In genomic region chr19:52398091-52398461, GRCh38 we compare ENCODE assay signal across 8 cellular contexts.
A peak's percentile ranks its signal among the peaks of the same experiment; 100 is the strongest.
DNase-seq lines count a peak whose midpoint lies in the region; ATAC-seq and TF ChIP-seq lines count a peak whose summit lies in the region.

No MANE protein-coding gene starts in this region.

- DNase-seq in ELR (ENCODE audit: low read depth) (peak; percentile 30), amniotic epithelial cell (ENCODE audit: low read depth) (peak; percentile 14), iPS-NIHi7 (ENCODE audit: extremely low spot score) (peak; percentile 37), SHP77 treated with DMSO at 0.1 percent for 48 hours (lab: John Stamatoyannopoulos, UW) (no peak)

- peak overlapping the region; percentile 86 for H3K4me3 Mint-ChIP-seq in stimulated activated naive CD8-positive, alpha-beta T cell treated with anti-CD3 and anti-CD28 coated beads, Interleukin-15, Interleukin-2, amounts not matched to agents 100 ng/mL and 50 ng/mL, for 24 hours

- peaks cover 17% of the 10 kb centered on the region for H3K4me1 Mint-ChIP-seq in stimulated activated naive CD8-positive, alpha-beta T cell treated with anti-CD3 and anti-CD28 coated beads, Interleukin-15, Interleukin-2, amounts not matched to agents 100 ng/mL and 50 ng/mL, for 24 hours (ENCODE audit: low read depth)

- H3K27ac Mint-ChIP-seq in stimulated activated naive CD8-positive, alpha-beta T cell treated with anti-CD3 and anti-CD28 coated beads, Interleukin-15, Interleukin-2, amounts not matched to agents 100 ng/mL and 50 ng/mL, for 24 hours: peak overlapping the region; percentile 86

- ATAC-seq in HG03354 (IDR thresholded peaks at IDR 0.05; ENCODE audit: poor library complexity, severe bottlenecking, unreplicated experiment) (peak; percentile 28), GM21619 (IDR thresholded peaks at IDR 0.05; ENCODE audit: unreplicated experiment) (no peak), GM18505 (IDR thresholded peaks at IDR 0.05; ENCODE audit: unreplicated experiment) (no peak)

- no peaks in the 10 kb centered on the region for H3K27me3 Mint-ChIP-seq in stimulated activated naive CD8-positive, alpha-beta T cell treated with anti-CD3 and anti-CD28 coated beads, Interleukin-15, Interleukin-2, amounts not matched to agents 100 ng/mL and 50 ng/mL, for 24 hours

- TF ChIP-seq POLR2A in GM18505 (IDR thresholded peaks at IDR 0.05; ENCODE audit: borderline replicate concordance, extremely low read depth, insufficient read depth, insufficient read length): no peak

- peaks cover 77% of the 10 kb centered on the region for H3K36me3 Mint-ChIP-seq in stimulated activated naive CD8-positive, alpha-beta T cell treated with anti-CD3 and anti-CD28 coated beads, Interleukin-15, Interleukin-2, amounts not matched to agents 100 ng/mL and 50 ng/mL, for 24 hours (ENCODE audit: low read depth)

- peaks cover 44% of the 10 kb centered on the region for H3K9me3 Mint-ChIP-seq in stimulated activated naive CD8-positive, alpha-beta T cell treated with anti-CD3 and anti-CD28 coated beads, Interleukin-15, Interleukin-2, amounts not matched to agents 100 ng/mL and 50 ng/mL, for 24 hours
